ENCODE assay signal across 9 cellular contexts in the genomic region with DNA sequence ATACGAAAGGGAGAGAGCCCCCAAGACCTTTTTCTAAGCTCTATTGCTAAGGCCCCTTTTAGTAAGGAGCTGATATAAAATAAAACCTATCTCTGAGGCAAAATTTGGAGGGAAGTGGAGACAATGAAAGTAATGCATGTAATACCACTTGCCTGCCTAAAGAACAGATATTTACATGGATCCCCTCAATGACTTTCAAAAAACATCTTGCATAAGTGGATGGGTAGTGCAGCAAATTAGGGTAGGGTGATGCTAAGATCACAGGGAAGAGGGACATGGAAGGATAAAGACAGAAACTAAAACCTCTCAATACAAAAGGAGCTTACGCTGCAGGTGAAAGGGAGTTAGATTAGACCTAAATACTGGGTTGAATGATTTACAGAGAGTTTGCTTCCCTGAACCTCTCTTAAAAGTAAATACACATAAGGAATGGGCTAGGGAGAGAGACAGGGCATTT. TPM values are rescaled to one million over a fixed set of nuclear protein-coding genes. Genes with fewer than 3 reads are reported as not detected.
A peak's percentile ranks its signal among the peaks of the same experiment; 100 is the strongest.
DNase-seq lines count a peak whose midpoint lies in the region; ATAC-seq, FAIRE-seq and TF ChIP-seq lines count a peak whose summit lies in the region.
"Had no signal": no experiment of that assay in that cellular context is flagged by ENCODE, and none has a peak within 500 bp of the region (broad histone marks: within the 10 kb centered on the region; RNA-seq: fewer than 3 reads in every experiment).

No MANE protein-coding gene starts in this region.

- H3K9me1 ChIP-seq in K562 (ENCODE audit: control insufficient read depth, insufficient read depth, low read length), result no peaks in the 10 kb centered on the region

- no peak overlapping the region for H2AFZ ChIP-seq in K562 (ENCODE audit: low read depth, low read length)

- H3K4me3 ChIP-seq in left ventricle myocardium inferior (peak overlapping the region; percentile 81), K562 (peak overlapping the region; percentile 84), mesodermal cell (ENCODE audit: extremely low read depth, insufficient read depth, low read length, poor library complexity, severe bottlenecking) (peak overlapping the region; percentile 79)

- H3K9me3 ChIP-seq in left ventricle myocardium inferior (replicated peaks) (no peaks in the 10 kb centered on the region), K562 (replicated peaks; ENCODE audit: control insufficient read depth, insufficient read depth, low read depth, low read length) (no peaks in the 10 kb centered on the region), mesodermal cell (ENCODE audit: control insufficient read depth, low read length) (no peaks in the 10 kb centered on the region)

- H4K20me1 ChIP-seq in K562 (replicated peaks; ENCODE audit: control insufficient read depth, insufficient read depth, low read length), result no peaks in the 10 kb centered on the region

- CTCF ChIA-PET in K562 (lab: Yijun Ruan, JAX; ENCODE audit: low intra/inter-chr PET ratio), result no interaction called here

- intact Hi-C loops in left ventricle myocardium inferior (cut with micrococcal nuclease), result no loop called here
- intact Hi-C loops in Right ventricle myocardium inferior (cut with DNase I), result no loop called here
- intact Hi-C loops in K562 (cut with micrococcal nuclease), result no loop called here

- H3K9ac ChIP-seq in K562 (ENCODE audit: insufficient read depth in 1 of 2, low read depth in 2 of 2, low read length in 2 of 2), result peak overlapping the region in 1 of 2 experiments; percentile 83; a peak in 2 of 4 replicates

- WGBS in K562 (ENCODE audit: insufficient coverage, low coverage, missing lambda C conversion rate), result 67% methylated on average over 2 of the region's 2 CpGs
- 60% methylated on average over 1 of the region's 2 CpGs; no CpG with 5 or more reads in 1 of the 2 experiments for WGBS in mesodermal cell (ENCODE audit: insufficient coverage in 2 of 2), 2 experiments

- peaks cover 16% of the 10 kb centered on the region; the same call in 2 of the 3 replicates for H3K79me2 ChIP-seq in K562 (ENCODE audit: control insufficient read depth, insufficient read depth, low read length)

- TF ChIP-seq RAD21 in K562 (CRISPR knock-in tag; conservative IDR thresholded peaks at IDR 0.05 in 1 of 2, IDR thresholded peaks at IDR 0.05 in 1 of 2), result no peak

- no peak for TF ChIP-seq POLR2A in K562 (conservative IDR thresholded peaks at IDR 0.05)

- TF ChIP-seq CTCF in left ventricle myocardium inferior (IDR thresholded peaks at IDR 0.05; ENCODE audit: borderline replicate concordance), result no peak
- no peak for TF ChIP-seq CTCF in K562 (IDR thresholded peaks at IDR 0.05 in 2 of 3, conservative IDR thresholded peaks at IDR 0.05 in 1 of 3; ENCODE audit: insufficient read depth in 2 of 3, low read depth in 1 of 3, low read length in 3 of 3)

- H3K27ac ChIP-seq in left ventricle myocardium inferior (replicated peaks), result peak overlapping the region; percentile 94
- peak overlapping the region; percentile 92 for H3K27ac ChIP-seq in K562 (ENCODE audit: extremely low read depth, low read depth, low read length)
- H3K27ac ChIP-seq in mesodermal cell (ENCODE audit: low read depth, low read length, severe bottlenecking), result peak overlapping the region; percentile 98

- H3K27me3 ChIP-seq in left ventricle myocardium inferior (ENCODE audit: low read depth) (no peaks in the 10 kb centered on the region), K562 (ENCODE audit: control insufficient read depth in 2 of 2, insufficient read depth in 2 of 2, low read length in 2 of 2) (no peaks in the 10 kb centered on the region)

- FAIRE-seq in K562 (lab: Jason Lieb, UNC), result no peak

- POLR2A ChIA-PET in K562 (lab: Yijun Ruan, JAX), result interaction anchor here (0.7 to 4.3 kb wide), 10 partner anchors 9 to 293 kb away, joined by 3 to 41 read pairs (median 4); partner anchors contain the start of genes EIF2B4, GTF3C2, KHK and PPM1G

- no peak for DNase-seq in left ventricle myocardium inferior
- DNase-seq in Right ventricle myocardium inferior (ENCODE audit: missing footprints), result no peak
- DNase-seq in K562 (ENCODE audit: extremely low read depth in 1 of 4, low spot score in 3 of 4), result no peak
- DNase-seq: NCI-H2029 treated with DMSO at 0.1 percent for 48 hours had no signal

- H3K4me2 ChIP-seq in K562 (ENCODE audit: insufficient read depth, low read length), result peak overlapping the region; percentile 95

- no peak for ATAC-seq in Right ventricle myocardium inferior
- no peak for ATAC-seq in K562
- no peak for ATAC-seq in GM21526 (IDR thresholded peaks at IDR 0.05; ENCODE audit: low FRiP score, unreplicated experiment)
- no peak for ATAC-seq in GM18868 (IDR thresholded peaks at IDR 0.05; ENCODE audit: unreplicated experiment)
- ATAC-seq in GM18909 (IDR thresholded peaks at IDR 0.05; ENCODE audit: poor library complexity, unreplicated experiment), result no peak
- no peak for ATAC-seq in GM18870 (IDR thresholded peaks at IDR 0.05; ENCODE audit: unreplicated experiment)

- H3K4me1 ChIP-seq in left ventricle myocardium inferior, result peaks cover 36% of the 10 kb centered on the region
- H3K4me1 ChIP-seq in K562 (replicated peaks in 1 of 2; ENCODE audit: control insufficient read depth in 2 of 2, insufficient read depth in 2 of 2, low read length in 2 of 2), result peaks cover 7 to 42% of the 10 kb centered on the region in 2 experiments
- H3K4me1 ChIP-seq in mesodermal cell (ENCODE audit: control insufficient read depth, insufficient read depth, low read length, poor library complexity, severe bottlenecking), result peaks cover 18% of the 10 kb centered on the region

- in situ Hi-C loops in K562 (cut with MboI), result no loop called here

- no peak for TF ChIP-seq EP300 in K562 (IDR thresholded peaks at IDR 0.05; ENCODE audit: low read length)

- no TSS peak for BruUV-seq in K562 (replicated peaks; lab: Mats Ljungman, UMichigan)

- H3K36me3 ChIP-seq in left ventricle myocardium inferior (peaks cover 70% of the 10 kb centered on the region), K562 (ENCODE audit: control insufficient read depth, insufficient read depth, low read length) (peaks cover 81% of the 10 kb centered on the region), mesodermal cell (ENCODE audit: control insufficient read depth, insufficient read depth, low read length) (peaks cover 79% of the 10 kb centered on the region)

RNA-seq across cellular contexts. Expression of gene ZNF513, which starts 1.1 kb away (rescaled TPM):
- total RNA-seq in left ventricle myocardium inferior (6.7 TPM), Right ventricle myocardium inferior (6.8 TPM), K562 (2014; rRNA removed) (6.7 and 8.0 TPM in 2 replicates), K562 (2014; rRNA removed; fragmentation: Illumina TruSeq; extraction: Trizol) (1.9 and 2.5 TPM in 2 replicates), K562 (2015; rRNA removed; fragmentation: Illumina TruSeq; extraction: Trizol) (7.1 TPM in 2 replicates), K562 (2021) (8.5 and 9.9 TPM in 2 replicates)
- 4.9 and 15.7 TPM in 2 replicates for total RNA-seq in K562 (2011; cell fraction: chromatin; rRNA removed; ENCODE audit: low replicate concordance)
- 17.0 and 17.3 TPM in 2 replicates for total RNA-seq in K562 (2011; cell fraction: nucleolus; rRNA removed)
- 7.1 and 8.9 TPM in 2 replicates for total RNA-seq in K562 (2011; cell fraction: nucleoplasm; rRNA removed)
- polyA plus RNA-seq in K562 (2011; rRNA removed) (4.4 and 6.6 TPM in 2 replicates), K562 (2014; fragmentation: Illumina TruSeq; extraction: Trizol) (4.1 and 7.4 TPM in 2 replicates), K562 (2014; fragmentation: Nextera tagmentation; extraction: Ambion mirVana) (under 1 TPM; 0.04 to 0.15 TPM), K562 (2014; rRNA removed) (9.7 and 13.6 TPM in 2 replicates)
- 10.0 and 15.4 TPM in 2 replicates for polyA plus RNA-seq in K562 (2011; cell fraction: cytosol; rRNA removed)
- polyA plus RNA-seq in K562 (2011; cell fraction: nucleus; rRNA removed), result 19.1 and 33.8 TPM in 2 replicates
- polyA plus RNA-seq in K562 (2012), result 7.6 and 12.8 TPM in 2 replicates
- polyA minus RNA-seq in K562 (2011; rRNA and poly(A)+ RNA removed), result 1.9 and 2.3 TPM in 2 replicates
- polyA minus RNA-seq in K562 (2011; cell fraction: cytosol; rRNA and poly(A)+ RNA removed), result 2.7 and 4.6 TPM in 2 replicates
- polyA minus RNA-seq in K562 (2011; cell fraction: nucleus; rRNA and poly(A)+ RNA removed), result 9.6 and 10.2 TPM in 2 replicates
- polyA plus RNA-seq in mesodermal cell (2013, experiment 1 of 2), result 18.3 TPM
- 14.9 TPM for polyA plus RNA-seq in mesodermal cell (2013, experiment 2 of 2)

RNA-seq across cellular contexts. Expression of gene SNX17, which starts 9.0 kb away (rescaled TPM):
- 58.9 TPM for total RNA-seq in left ventricle myocardium inferior
- 57.6 TPM for total RNA-seq in Right ventricle myocardium inferior
- total RNA-seq in K562 (2011; cell fraction: chromatin; rRNA removed; ENCODE audit: low replicate concordance), result 127 and 249 TPM in 2 replicates
- 127 and 149 TPM in 2 replicates for total RNA-seq in K562 (2011; cell fraction: nucleolus; rRNA removed)
- 132 and 134 TPM in 2 replicates for total RNA-seq in K562 (2011; cell fraction: nucleoplasm; rRNA removed)
- total RNA-seq in K562 (2014; rRNA removed), result 61.7 and 80.4 TPM in 2 replicates
- total RNA-seq in K562 (2014; rRNA removed; fragmentation: Illumina TruSeq; extraction: Trizol), result 44.1 and 45.3 TPM in 2 replicates
- 53.2 and 54.6 TPM in 2 replicates for total RNA-seq in K562 (2015; rRNA removed; fragmentation: Illumina TruSeq; extraction: Trizol)
- total RNA-seq in K562 (2021), result 72.5 and 75.7 TPM in 2 replicates
- 45.8 and 57.3 TPM in 2 replicates for polyA plus RNA-seq in K562 (2011; rRNA removed)
- 65.9 and 86.7 TPM in 2 replicates for polyA plus RNA-seq in K562 (2011; cell fraction: cytosol; rRNA removed)
- polyA plus RNA-seq in K562 (2011; cell fraction: nucleus; rRNA removed), result 129 and 142 TPM in 2 replicates
- 64.3 and 80.0 TPM in 2 replicates for polyA plus RNA-seq in K562 (2012)
- polyA plus RNA-seq in K562 (2014; fragmentation: Illumina TruSeq; extraction: Trizol), result 44.2 and 57.6 TPM in 2 replicates
- 1 to 10 TPM; 3.0 to 7.5 TPM for polyA plus RNA-seq in K562 (2014; fragmentation: Nextera tagmentation; extraction: Ambion mirVana)
- polyA plus RNA-seq in K562 (2014; rRNA removed), result 58.7 and 60.2 TPM in 2 replicates
- 62.0 and 62.2 TPM in 2 replicates for polyA minus RNA-seq in K562 (2011; rRNA and poly(A)+ RNA removed)
- 33.1 and 37.9 TPM in 2 replicates for polyA minus RNA-seq in K562 (2011; cell fraction: cytosol; rRNA and poly(A)+ RNA removed)
- 67.2 and 89.5 TPM in 2 replicates for polyA minus RNA-seq in K562 (2011; cell fraction: nucleus; rRNA and poly(A)+ RNA removed)
- polyA plus RNA-seq in mesodermal cell (2013, experiment 1 of 2), result 84.5 TPM
- 76.3 TPM for polyA plus RNA-seq in mesodermal cell (2013, experiment 2 of 2)

RNA-seq across cellular contexts. Expression of gene EIF2B4, which starts 9.3 kb away (rescaled TPM):
- total RNA-seq in left ventricle myocardium inferior (34.1 TPM), Right ventricle myocardium inferior (40.3 TPM), K562 (2014; rRNA removed) (63.6 and 66.0 TPM in 2 replicates), K562 (2014; rRNA removed; fragmentation: Illumina TruSeq; extraction: Trizol) (43.3 and 45.4 TPM in 2 replicates), K562 (2015; rRNA removed; fragmentation: Illumina TruSeq; extraction: Trizol) (45.3 and 46.8 TPM in 2 replicates), K562 (2021) (57.0 and 66.6 TPM in 2 replicates)
- 108 and 141 TPM in 2 replicates for total RNA-seq in K562 (2011; cell fraction: chromatin; rRNA removed; ENCODE audit: low replicate concordance)
- 58.2 and 64.9 TPM in 2 replicates for total RNA-seq in K562 (2011; cell fraction: nucleolus; rRNA removed)
- 81.0 and 82.5 TPM in 2 replicates for total RNA-seq in K562 (2011; cell fraction: nucleoplasm; rRNA removed)
- polyA plus RNA-seq in K562 (2011; rRNA removed) (53.1 and 64.8 TPM in 2 replicates), K562 (2014; fragmentation: Illumina TruSeq; extraction: Trizol) (68.0 and 80.3 TPM in 2 replicates), K562 (2014; fragmentation: Nextera tagmentation; extraction: Ambion mirVana) (10 to 100 TPM; 29.7 to 48.6 TPM), K562 (2014; rRNA removed) (58.9 and 60.8 TPM in 2 replicates)
- 57.9 and 64.5 TPM in 2 replicates for polyA plus RNA-seq in K562 (2011; cell fraction: cytosol; rRNA removed)
- 175 and 198 TPM in 2 replicates for polyA plus RNA-seq in K562 (2011; cell fraction: nucleus; rRNA removed)
- 64.3 and 82.9 TPM in 2 replicates for polyA plus RNA-seq in K562 (2012)
- 68.8 and 94.7 TPM in 2 replicates for polyA minus RNA-seq in K562 (2011; rRNA and poly(A)+ RNA removed)
- 19.7 and 35.4 TPM in 2 replicates for polyA minus RNA-seq in K562 (2011; cell fraction: cytosol; rRNA and poly(A)+ RNA removed)
- polyA minus RNA-seq in K562 (2011; cell fraction: nucleus; rRNA and poly(A)+ RNA removed), result 24.2 and 39.8 TPM in 2 replicates
- polyA plus RNA-seq in mesodermal cell (2013, experiment 1 of 2), result 55.8 TPM
- polyA plus RNA-seq in mesodermal cell (2013, experiment 2 of 2), result 48.2 TPM

RNA-seq across cellular contexts. Expression of gene GTF3C2, which starts 22.8 kb away (rescaled TPM):
- total RNA-seq in left ventricle myocardium inferior, result 16.2 TPM
- total RNA-seq in Right ventricle myocardium inferior, result 17.3 TPM
- 217 and 308 TPM in 2 replicates for total RNA-seq in K562 (2011; cell fraction: chromatin; rRNA removed; ENCODE audit: low replicate concordance)
- total RNA-seq in K562 (2011; cell fraction: nucleolus; rRNA removed), result 145 and 163 TPM in 2 replicates
- total RNA-seq in K562 (2011; cell fraction: nucleoplasm; rRNA removed), result 162 and 165 TPM in 2 replicates
- total RNA-seq in K562 (2014; rRNA removed), result 38.6 and 64.7 TPM in 2 replicates
- 49.2 and 51.3 TPM in 2 replicates for total RNA-seq in K562 (2014; rRNA removed; fragmentation: Illumina TruSeq; extraction: Trizol)
- 53.0 and 57.9 TPM in 2 replicates for total RNA-seq in K562 (2015; rRNA removed; fragmentation: Illumina TruSeq; extraction: Trizol)
- 70.0 and 85.2 TPM in 2 replicates for total RNA-seq in K562 (2021)
- polyA plus RNA-seq in K562 (2011; rRNA removed), result 96.6 and 116 TPM in 2 replicates
- polyA plus RNA-seq in K562 (2011; cell fraction: cytosol; rRNA removed), result 91.3 and 92.7 TPM in 2 replicates
- polyA plus RNA-seq in K562 (2011; cell fraction: nucleus; rRNA removed), result 240 and 356 TPM in 2 replicates
- polyA plus RNA-seq in K562 (2012), result 61.2 and 64.8 TPM in 2 replicates
- polyA plus RNA-seq in K562 (2014; fragmentation: Illumina TruSeq; extraction: Trizol), result 84.4 and 96.8 TPM in 2 replicates
- polyA plus RNA-seq in K562 (2014; fragmentation: Nextera tagmentation; extraction: Ambion mirVana), result 10 to 100 TPM; 35.5 to 40.2 TPM
- polyA plus RNA-seq in K562 (2014; rRNA removed), result 62.4 and 65.8 TPM in 2 replicates
- polyA minus RNA-seq in K562 (2011; rRNA and poly(A)+ RNA removed), result 62.6 and 74.7 TPM in 2 replicates
- 33.3 and 43.0 TPM in 2 replicates for polyA minus RNA-seq in K562 (2011; cell fraction: cytosol; rRNA and poly(A)+ RNA removed)
- 40.9 and 68.3 TPM in 2 replicates for polyA minus RNA-seq in K562 (2011; cell fraction: nucleus; rRNA and poly(A)+ RNA removed)
- 79.8 TPM for polyA plus RNA-seq in mesodermal cell (2013, experiment 1 of 2)
- 70.2 TPM for polyA plus RNA-seq in mesodermal cell (2013, experiment 2 of 2)

RNA-seq across cellular contexts. Expression of gene PPM1G, which starts 30.0 kb away (rescaled TPM):
- total RNA-seq in left ventricle myocardium inferior (34.4 TPM), Right ventricle myocardium inferior (35.6 TPM), K562 (2014; rRNA removed) (164 and 176 TPM in 2 replicates), K562 (2014; rRNA removed; fragmentation: Illumina TruSeq; extraction: Trizol) (153 and 155 TPM in 2 replicates), K562 (2015; rRNA removed; fragmentation: Illumina TruSeq; extraction: Trizol) (183 and 191 TPM in 2 replicates), K562 (2021) (154 and 173 TPM in 2 replicates)
- total RNA-seq in K562 (2011; cell fraction: chromatin; rRNA removed; ENCODE audit: low replicate concordance), result 48.4 and 56.6 TPM in 2 replicates
- 33.4 and 34.7 TPM in 2 replicates for total RNA-seq in K562 (2011; cell fraction: nucleolus; rRNA removed)
- 40.2 and 54.0 TPM in 2 replicates for total RNA-seq in K562 (2011; cell fraction: nucleoplasm; rRNA removed)
- polyA plus RNA-seq in K562 (2011; rRNA removed) (77.9 and 86.0 TPM in 2 replicates), K562 (2014; fragmentation: Illumina TruSeq; extraction: Trizol) (221 and 230 TPM in 2 replicates), K562 (2014; fragmentation: Nextera tagmentation; extraction: Ambion mirVana) (10 to 100 TPM; 61.7 to 88.8 TPM), K562 (2014; rRNA removed) (116 and 136 TPM in 2 replicates)
- 68.2 and 68.5 TPM in 2 replicates for polyA plus RNA-seq in K562 (2011; cell fraction: cytosol; rRNA removed)
- 59.6 and 69.6 TPM in 2 replicates for polyA plus RNA-seq in K562 (2011; cell fraction: nucleus; rRNA removed)
- polyA plus RNA-seq in K562 (2012), result 132 and 162 TPM in 2 replicates
- polyA minus RNA-seq in K562 (2011; rRNA and poly(A)+ RNA removed), result 168 and 174 TPM in 2 replicates
- polyA minus RNA-seq in K562 (2011; cell fraction: cytosol; rRNA and poly(A)+ RNA removed), result 88.1 and 100 TPM in 2 replicates
- polyA minus RNA-seq in K562 (2011; cell fraction: nucleus; rRNA and poly(A)+ RNA removed), result 14.1 and 18.0 TPM in 2 replicates
- polyA plus RNA-seq in mesodermal cell (2013, experiment 1 of 2), result 97.8 TPM
- 96.1 TPM for polyA plus RNA-seq in mesodermal cell (2013, experiment 2 of 2)
